Comparison of ENCODE assay signal across 8 cellular contexts in genomic region chr5:131417240-131417869, GRCh38.
DNase-seq lines count a peak whose midpoint lies in the region; ATAC-seq and TF ChIP-seq lines count a peak whose summit lies in the region.

No MANE protein-coding gene starts in this region.

- H3K79me2 ChIP-seq in DOHH2 (ENCODE audit: control insufficient read depth, low read length): 0 out of 2 replicates have a peak, but pooled peaks cover 3% of the 10 kb centered on the region

- H3K4me1 ChIP-seq in DOHH2 (ENCODE audit: control insufficient read depth, low read length): peaks cover 42% of the 10 kb centered on the region
- H3K4me1 ChIP-seq in upper lobe of left lung: no peaks in the 10 kb centered on the region

- H3K36me3 ChIP-seq in DOHH2 (ENCODE audit: control insufficient read depth, low read length): peaks cover 49% of the 10 kb centered on the region
- H3K36me3 ChIP-seq in SK-N-MC (ENCODE audit: insufficient read depth, low read length): peaks cover 15% of the 10 kb centered on the region
- H3K36me3 ChIP-seq in upper lobe of left lung: peaks cover 0 to 11% (median 7%) of the 10 kb centered on the region in 4 donors

- H3K27me3 Mint-ChIP-seq in activated naive CD4-positive, alpha-beta T cell treated with anti-CD3 and anti-CD28 coated beads for 36 hours (ENCODE audit: low read depth): no peaks in the 10 kb centered on the region

- no peak overlapping the region for H3K9ac ChIP-seq in SK-N-MC (ENCODE audit: insufficient read length)

- TF ChIP-seq POLR2A in upper lobe of left lung (IDR thresholded peaks at IDR 0.05): no peak

- CTCF ChIA-PET in activated naive CD4-positive, alpha-beta T cell treated with anti-CD3 and anti-CD28 coated beads for 36 hours (lab: Charles Lee): interaction anchor here (0.7 to 1.0 kb wide), 3 partner anchors 252 to 546 kb away, joined by 3 to 4 read pairs (median 4); partner anchors contain the start of gene HINT1

- peaks cover 5% of the 10 kb centered on the region for H3F3A ChIP-seq in DOHH2 (ENCODE audit: control insufficient read depth, insufficient read depth)

- H3K9me3 Mint-ChIP-seq in activated naive CD4-positive, alpha-beta T cell treated with anti-CD3 and anti-CD28 coated beads for 36 hours: no peaks in the 10 kb centered on the region

- no peaks in the 10 kb centered on the region for H3K9me3 ChIP-seq in DOHH2 (ENCODE audit: control insufficient read depth, insufficient read depth, low read length)
- H3K9me3 ChIP-seq in SK-N-MC (ENCODE audit: low read depth, low read length): no peaks in the 10 kb centered on the region
- H3K9me3 ChIP-seq in upper lobe of left lung: no peaks in the 10 kb centered on the region

- no peaks in the 10 kb centered on the region for H3K9me2 ChIP-seq in DOHH2 (replicated peaks; ENCODE audit: control insufficient read depth, low read length)

- no peak for TF ChIP-seq EP300 in upper lobe of left lung (IDR thresholded peaks at IDR 0.05)

- TF ChIP-seq CTCF in DOHH2 (IDR thresholded peaks at IDR 0.05; ENCODE audit: low read depth, low read length, poor library complexity, severe bottlenecking) (peak; percentile 85), upper lobe of left lung (IDR thresholded peaks at IDR 0.05) (peak; percentile 61 to 86 (median 77))

- no peaks in the 10 kb centered on the region for H4K20me1 ChIP-seq in DOHH2 (ENCODE audit: control insufficient read depth, insufficient read depth, low read depth, low read length)

- H3K4me3 ChIP-seq in DOHH2 (ENCODE audit: low read length) (peak overlapping the region; percentile 10), SK-N-MC (no peak overlapping the region), upper lobe of left lung (no peak overlapping the region)

- DNase-seq in M059J (ENCODE audit: low read depth): peak; percentile 69
- DNase-seq in SK-N-MC (ENCODE audit: low read depth, low spot score): peak; percentile 75
- DNase-seq in activated naive CD4-positive, alpha-beta T cell treated with anti-CD3 and anti-CD28 coated beads for 36 hours: peak; percentile 95
- DNase-seq in globus pallidus (ENCODE audit: low spot score): peak; percentile 77
- DNase-seq in pons (ENCODE audit: low spot score): peak; percentile 85
- peak in 1 of 2 donors; percentile 67 for DNase-seq in upper lobe of left lung

- intact Hi-C loops in activated naive CD4-positive, alpha-beta T cell treated with anti-CD3 and anti-CD28 coated beads for 36 hours (cut with micrococcal nuclease): loop anchor here (1.0 to 10.0 kb wide), 10 partner anchors 21 to 1645 kb away; partner anchors contain the start of gene HINT1

- 21 to 24% methylated on average over 7 of the region's 7 CpGs for WGBS in upper lobe of left lung, 2 donors

- peak overlapping the region; percentile 34 for H3K4me3 Mint-ChIP-seq in activated naive CD4-positive, alpha-beta T cell treated with anti-CD3 and anti-CD28 coated beads for 36 hours

- peaks cover 5% of the 10 kb centered on the region for H3K36me3 Mint-ChIP-seq in activated naive CD4-positive, alpha-beta T cell treated with anti-CD3 and anti-CD28 coated beads for 36 hours (ENCODE audit: low read depth)

- ATAC-seq in GM21786 (IDR thresholded peaks at IDR 0.05; ENCODE audit: unreplicated experiment) (peak; percentile 28), upper lobe of left lung (ENCODE audit: low FRiP score in 2 of 2) (peak; percentile 75 to 78)

- H3K27ac ChIP-seq in DOHH2 (ENCODE audit: low read depth, low read length): no peak overlapping the region; the same call in 1 of the 2 replicates
- H3K27ac ChIP-seq in SK-N-MC: peak overlapping the region; percentile 70
- no peak overlapping the region for H3K27ac ChIP-seq in upper lobe of left lung

- peak overlapping the region; percentile 49 for H3K4me2 ChIP-seq in DOHH2 (ENCODE audit: low read length)

- peaks cover 41% of the 10 kb centered on the region for H3K4me1 Mint-ChIP-seq in activated naive CD4-positive, alpha-beta T cell treated with anti-CD3 and anti-CD28 coated beads for 36 hours (ENCODE audit: low read depth)

- no peaks in the 10 kb centered on the region for H3K27me3 ChIP-seq in DOHH2 (ENCODE audit: control insufficient read depth, low read length)
- no peaks in the 10 kb centered on the region for H3K27me3 ChIP-seq in upper lobe of left lung

- H3K27ac Mint-ChIP-seq in activated naive CD4-positive, alpha-beta T cell treated with anti-CD3 and anti-CD28 coated beads for 36 hours: peak overlapping the region; percentile 81
